Comparison of ENCODE assay signal across 2 cellular contexts in genomic region chr14:103705158-103705523, GRCh38.
TF ChIP-seq lines count a peak whose summit lies in the region.

No MANE protein-coding gene starts in this region.

TF ChIP-seq in liver, 16 proteins besides CTCF, POLR2A, EP300 and RAD21:
- TF ChIP-seq NR2F2 (IDR thresholded peaks at IDR 0.05) (no peak), SP1 (IDR thresholded peaks at IDR 0.05) (peak; percentile 13)

TF ChIP-seq in HepG2, 621 proteins besides CTCF, POLR2A, EP300 and RAD21:
- TF ChIP-seq RORA (CRISPR knock-in tag; IDR thresholded peaks at IDR 0.05), result no peak
- TF ChIP-seq TBP (CRISPR knock-in tag; IDR thresholded peaks at IDR 0.05), result no peak
- no peak for TF ChIP-seq WIZ (CRISPR knock-in tag; IDR thresholded peaks at IDR 0.05)
- no peak for TF ChIP-seq ZNF17 (CRISPR knock-in tag; IDR thresholded peaks at IDR 0.05)
- TF ChIP-seq ZNF224 (CRISPR knock-in tag; IDR thresholded peaks at IDR 0.05), result no peak
- TF ChIP-seq ZNF710 (CRISPR knock-in tag; IDR thresholded peaks at IDR 0.05; ENCODE audit: borderline replicate concordance), result no peak
- no peak for TF ChIP-seq ZNF124 (CRISPR knock-in tag; IDR thresholded peaks at IDR 0.05)
- TF ChIP-seq ZNF678 (CRISPR knock-in tag; IDR thresholded peaks at IDR 0.05), result no peak
- TF ChIP-seq ZNF773 (CRISPR knock-in tag; IDR thresholded peaks at IDR 0.05; ENCODE audit: borderline replicate concordance), result no peak
- TF ChIP-seq REPIN1 (CRISPR knock-in tag; IDR thresholded peaks at IDR 0.05; ENCODE audit: borderline replicate concordance, low read depth), result no peak
- TF ChIP-seq HBP1 (CRISPR knock-in tag; IDR thresholded peaks at IDR 0.05; ENCODE audit: low read depth), result no peak
- TF ChIP-seq FOXJ3 (CRISPR knock-in tag; IDR thresholded peaks at IDR 0.05; ENCODE audit: borderline replicate concordance), result no peak
- no peak for TF ChIP-seq SAP130 (CRISPR knock-in tag; IDR thresholded peaks at IDR 0.05; ENCODE audit: low read depth)
- TF ChIP-seq CERS6 (CRISPR knock-in tag; IDR thresholded peaks at IDR 0.05), result no peak
